ENCODE assay signal across 13 cellular contexts in genomic region chr10:101121661-101122045, GRCh38. TPM values are rescaled to one million over a fixed set of nuclear protein-coding genes. Genes with fewer than 3 reads are reported as not detected.
DNase-seq lines count a peak whose midpoint lies in the region; ATAC-seq, FAIRE-seq and TF ChIP-seq lines count a peak whose summit lies in the region.
"Had no signal": no experiment of that assay in that cellular context is flagged by ENCODE, and none has a peak within 500 bp of the region (broad histone marks: within the 10 kb centered on the region; RNA-seq: fewer than 3 reads in every experiment).

No MANE protein-coding gene starts in this region.

- H3K9me3 ChIP-seq in HepG2 (ENCODE audit: low read length) (no peaks in the 10 kb centered on the region), stomach (no peaks in the 10 kb centered on the region), WERI-Rb-1 (ENCODE audit: severe bottlenecking) (no peaks in the 10 kb centered on the region)
- H3K9me3 ChIP-seq: thyroid gland had no signal

- intact Hi-C loops in activated CD4-positive, alpha-beta T cell treated with anti-CD3 and anti-CD28 coated beads, Interleukin-2, amount 10 ng/mL, durations not matched to agents 24 days and 14 days (cut with micrococcal nuclease): no loop called here
- intact Hi-C loops in HepG2 (cut with micrococcal nuclease; ENCODE audit: unreplicated experiment): no loop called here
- intact Hi-C loops in stomach (cut with DNase I; ENCODE audit: low total_unique reads): no loop called here

- H3K79me2 ChIP-seq in HepG2 (ENCODE audit: insufficient read depth, low read length): no peaks in the 10 kb centered on the region

- no peak overlapping the region for H3K27ac Mint-ChIP-seq in activated CD4-positive, alpha-beta T cell treated with anti-CD3 and anti-CD28 coated beads, Interleukin-2, amount 10 ng/mL, durations not matched to agents 24 days and 14 days
- H3K27ac Mint-ChIP-seq in activated CD8-positive, alpha-beta T cell treated with anti-CD3 and anti-CD28 coated beads, Interleukin-2, amount 10 ng/mL, durations not matched to agents 7 days and 5 days: no peak overlapping the region

- peaks cover 18% of the 10 kb centered on the region for H3K4me1 Mint-ChIP-seq in activated CD4-positive, alpha-beta T cell treated with anti-CD3 and anti-CD28 coated beads, Interleukin-2, amount 10 ng/mL, durations not matched to agents 24 days and 14 days
- peaks cover 27% of the 10 kb centered on the region for H3K4me1 Mint-ChIP-seq in activated CD8-positive, alpha-beta T cell treated with anti-CD3 and anti-CD28 coated beads, Interleukin-2, amount 10 ng/mL, durations not matched to agents 7 days and 5 days (ENCODE audit: low read depth)

- no peaks in the 10 kb centered on the region for H3K9me3 Mint-ChIP-seq in activated CD4-positive, alpha-beta T cell treated with anti-CD3 and anti-CD28 coated beads, Interleukin-2, amount 10 ng/mL, durations not matched to agents 24 days and 14 days
- no peaks in the 10 kb centered on the region for H3K9me3 Mint-ChIP-seq in activated CD8-positive, alpha-beta T cell treated with anti-CD3 and anti-CD28 coated beads, Interleukin-2, amount 10 ng/mL, durations not matched to agents 7 days and 5 days (ENCODE audit: insufficient read depth)

- POLR2A ChIA-PET in activated CD8-positive, alpha-beta T cell treated with anti-CD3 and anti-CD28 coated beads, Interleukin-2, amount 10 ng/mL, durations not matched to agents 7 days and 5 days (lab: Charles Lee): interaction anchor here (1.1 kb wide), 1 partner anchor 9 kb away, joined by 5 read pairs; the partner anchor contains the start of gene TLX1
- POLR2A ChIA-PET in HepG2 (lab: Yijun Ruan, JAX): no interaction called here

- peaks cover 3% of the 10 kb centered on the region for H3K36me3 Mint-ChIP-seq in activated CD4-positive, alpha-beta T cell treated with anti-CD3 and anti-CD28 coated beads, Interleukin-2, amount 10 ng/mL, durations not matched to agents 24 days and 14 days (ENCODE audit: low read depth)
- no peaks in the 10 kb centered on the region for H3K36me3 Mint-ChIP-seq in activated CD8-positive, alpha-beta T cell treated with anti-CD3 and anti-CD28 coated beads, Interleukin-2, amount 10 ng/mL, durations not matched to agents 7 days and 5 days (ENCODE audit: low read depth)

- TF ChIP-seq POLR2A in HepG2 (IDR thresholded peaks at IDR 0.05; ENCODE audit: insufficient read depth in 1 of 2, low read depth in 2 of 2, low read length in 2 of 2) (no peak), stomach (IDR thresholded peaks at IDR 0.05) (no peak)

- no peak overlapping the region for H3K9ac ChIP-seq in HepG2 (ENCODE audit: insufficient read depth, low read depth, low read length)

- H3K4me3 Mint-ChIP-seq in activated CD4-positive, alpha-beta T cell treated with anti-CD3 and anti-CD28 coated beads, Interleukin-2, amount 10 ng/mL, durations not matched to agents 24 days and 14 days: peak overlapping the region; percentile 85
- H3K4me3 Mint-ChIP-seq in activated CD8-positive, alpha-beta T cell treated with anti-CD3 and anti-CD28 coated beads, Interleukin-2, amount 10 ng/mL, durations not matched to agents 7 days and 5 days: peak overlapping the region; percentile 80

- peaks cover 5 to 40% of the 10 kb centered on the region in 2 experiments; a peak in 4 of 5 replicates for H3K27me3 ChIP-seq in HepG2 (ENCODE audit: control insufficient read depth in 1 of 2, insufficient read depth in 2 of 2, low read length in 2 of 2)
- peaks cover 10 to 97% (median 69%) of the 10 kb centered on the region in 3 donors for H3K27me3 ChIP-seq in stomach
- no peaks in the 10 kb centered on the region for H3K27me3 ChIP-seq in WERI-Rb-1 (ENCODE audit: insufficient read depth, low read depth, severe bottlenecking)

- TF ChIP-seq EP300 in HepG2 (IDR thresholded peaks at IDR 0.05; ENCODE audit: low read depth in 2 of 2, low read length in 2 of 2): no peak
- TF ChIP-seq EP300 in HepG2 (CRISPR knock-in tag; IDR thresholded peaks at IDR 0.05; ENCODE audit: borderline replicate concordance): no peak
- no peak for TF ChIP-seq EP300 in stomach (IDR thresholded peaks at IDR 0.05)

- no peak for FAIRE-seq in HepG2 (lab: Jason Lieb, UNC)

- H3K27ac ChIP-seq in HepG2 (ENCODE audit: extremely low read length, insufficient read depth, low read length) (no peak overlapping the region), stomach (no peak overlapping the region), WERI-Rb-1 (no peak overlapping the region)
- H3K27ac ChIP-seq: thyroid gland had no signal

- TF ChIP-seq CTCF in HepG2 (CRISPR knock-in tag; IDR thresholded peaks at IDR 0.05) (no peak), stomach (IDR thresholded peaks at IDR 0.05) (no peak), WERI-Rb-1 (IDR thresholded peaks at IDR 0.05; ENCODE audit: low read depth, low read length) (no peak)

- H3K27me3 Mint-ChIP-seq in activated CD4-positive, alpha-beta T cell treated with anti-CD3 and anti-CD28 coated beads, Interleukin-2, amount 10 ng/mL, durations not matched to agents 24 days and 14 days: peaks cover 72% of the 10 kb centered on the region
- H3K27me3 Mint-ChIP-seq in activated CD8-positive, alpha-beta T cell treated with anti-CD3 and anti-CD28 coated beads, Interleukin-2, amount 10 ng/mL, durations not matched to agents 7 days and 5 days (ENCODE audit: low read depth): peaks cover 64% of the 10 kb centered on the region

- H4K20me1 ChIP-seq in HepG2 (ENCODE audit: insufficient read depth, low read length): no peaks in the 10 kb centered on the region

- H3K36me3 ChIP-seq in HepG2 (replicated peaks in 1 of 2; ENCODE audit: control insufficient read depth in 1 of 2, insufficient read depth in 2 of 2, low read length in 2 of 2): no peaks in the 10 kb centered on the region
- H3K36me3 ChIP-seq in stomach: no peaks in the 10 kb centered on the region
- no peaks in the 10 kb centered on the region for H3K36me3 ChIP-seq in WERI-Rb-1
- H3K36me3 ChIP-seq: thyroid gland had no signal

- BruUV-seq in HepG2 (replicated peaks; lab: Mats Ljungman, UMichigan): no TSS peak

- H3K4me3 ChIP-seq in HepG2 (replicated peaks in 1 of 3; ENCODE audit: insufficient read depth in 1 of 3, low read depth in 2 of 3, low read length in 3 of 3) (peak overlapping the region in 2 of 3 experiments; percentile 66 to 74; a peak in 4 of 6 replicates), stomach (peak overlapping the region; percentile 45 to 62 (median 50)), WERI-Rb-1 (ENCODE audit: low read depth, low read length) (no peak overlapping the region)

- in situ Hi-C loops in HepG2 (cut with HindIII; ENCODE audit: extremely low pct_ligation_motif_present, low pct_unique_long_range_greater_than_20kb): no loop called here

- DNase-seq in activated CD4-positive, alpha-beta T cell treated with anti-CD3 and anti-CD28 coated beads, Interleukin-2, amount 10 ng/mL, durations not matched to agents 24 days and 14 days: no peak
- no peak for DNase-seq in activated CD4-positive, alpha-beta T cell treated with anti-CD3 and anti-CD28 coated beads for 48 hours
- DNase-seq in activated CD8-positive, alpha-beta T cell treated with anti-CD3 and anti-CD28 coated beads, Interleukin-2, amount 10 ng/mL, durations not matched to agents 7 days and 5 days: no peak
- DNase-seq in HepG2 (ENCODE audit: low spot score) (no peak), stomach (no peak), WERI-Rb-1 (no peak), NCI-H226 (no peak)
- DNase-seq: islet precursor cell, NCI-H1417, thyroid gland had no signal

- H3K4me2 ChIP-seq in HepG2 (ENCODE audit: low read depth, low read length): peak overlapping the region; percentile 90

- CTCF ChIA-PET in activated CD8-positive, alpha-beta T cell treated with anti-CD3 and anti-CD28 coated beads, Interleukin-2, amount 10 ng/mL, durations not matched to agents 7 days and 5 days (lab: Charles Lee): interaction anchor here (0.8 to 5.3 kb wide), 7 partner anchors 19 to 718 kb away, joined by 3 to 42 read pairs (median 3); partner anchors contain the start of gene KAZALD1
- CTCF ChIA-PET in HepG2 (lab: Yijun Ruan, JAX; ENCODE audit: low intra/inter-chr PET ratio, low total read pairs): no interaction called here

- H3K4me1 ChIP-seq in HepG2 (ENCODE audit: insufficient read depth, low read length) (peaks cover 25% of the 10 kb centered on the region), stomach (peaks cover 18 to 35% (median 32%) of the 10 kb centered on the region in 4 donors)

- no peak for TF ChIP-seq RAD21 in HepG2 (CRISPR knock-in tag; IDR thresholded peaks at IDR 0.05)

- WGBS in HepG2 (ENCODE audit: low lambda C conversion rate): 46% methylated on average over 8 of the region's 15 CpGs
- 10 to 19% (median 12%) methylated on average over 13 to 15 of the region's 15 CpGs for WGBS in stomach, 5 donors

- peak; percentile 16 for ATAC-seq in activated CD8-positive, alpha-beta T cell treated with anti-CD3 and anti-CD28 coated beads, Interleukin-2, amount 10 ng/mL, durations not matched to agents 7 days and 5 days
- ATAC-seq in HepG2 (peak; percentile 18), GM19397 (IDR thresholded peaks at IDR 0.05; ENCODE audit: unreplicated experiment) (no peak)

- H2AFZ ChIP-seq in HepG2 (ENCODE audit: low read length): no peak overlapping the region

RNA-seq across cellular contexts. Expression of gene TLX1, which starts 9.4 kb away (rescaled TPM):
- total RNA-seq in activated CD4-positive, alpha-beta T cell treated with anti-CD3 and anti-CD28 coated beads, Interleukin-2, amount 10 ng/mL, durations not matched to agents 24 days and 14 days: not detected in 2 replicates
- total RNA-seq in activated CD8-positive, alpha-beta T cell treated with anti-CD3 and anti-CD28 coated beads, Interleukin-2, amount 10 ng/mL, durations not matched to agents 7 days and 5 days: not detected
- total RNA-seq in HepG2 (2016; rRNA removed; fragmentation: Illumina TruSeq; extraction: Trizol) (0.07 TPM in 2 replicates), stomach (1 to 10 TPM in 1 of 5 donors, under 1 TPM in 1, not detected in 3; 0.58 to 7.0 TPM)
- total RNA-seq in HepG2 (2016; cell fraction: cytosol; rRNA removed; fragmentation: Illumina TruSeq; extraction: Trizol; ENCODE audit: low read depth): not detected in 2 replicates
- total RNA-seq in HepG2 (2016; cell fraction: insoluble cytoplasmic fraction; rRNA removed; fragmentation: Illumina TruSeq; extraction: Trizol): 0.09 TPM in 1 of 2 replicates, not detected in the other
- total RNA-seq in HepG2 (2016; cell fraction: membrane; rRNA removed; fragmentation: Illumina TruSeq; extraction: Trizol): 0.10 TPM in 1 of 2 replicates, not detected in the other
- total RNA-seq in HepG2 (2016; cell fraction: nucleus; rRNA removed; fragmentation: Illumina TruSeq; extraction: Trizol): 0.13 and 0.22 TPM in 2 replicates
- polyA plus RNA-seq in HepG2 (2011; rRNA removed) (0.20 and 0.26 TPM in 2 replicates), stomach (not detected)
- polyA plus RNA-seq in HepG2 (2011; cell fraction: cytosol; rRNA removed): 0.15 and 0.16 TPM in 2 replicates
- 0.87 and 1.6 TPM in 2 replicates for polyA plus RNA-seq in HepG2 (2011; cell fraction: nucleus; rRNA removed)
- 0.09 and 0.21 TPM in 2 replicates for polyA plus RNA-seq in HepG2 (2012)
- 0.05 and 0.09 TPM in 2 replicates for polyA plus RNA-seq in HepG2 (2016; cell fraction: cytosol; fragmentation: Illumina TruSeq; extraction: Trizol; ENCODE audit: low read depth)
- 0.08 TPM in 1 of 2 replicates, not detected in the other for polyA plus RNA-seq in HepG2 (2016; cell fraction: insoluble cytoplasmic fraction; fragmentation: Illumina TruSeq; extraction: Trizol; ENCODE audit: low read depth)
- 0.16 TPM in 1 of 2 replicates, not detected in the other for polyA plus RNA-seq in HepG2 (2016; cell fraction: membrane; fragmentation: Illumina TruSeq; extraction: Trizol; ENCODE audit: low read depth)
- not detected in 2 replicates for polyA plus RNA-seq in HepG2 (2016; cell fraction: nucleus; fragmentation: Illumina TruSeq; extraction: Trizol; ENCODE audit: insufficient read depth, low read depth)
- polyA minus RNA-seq in HepG2 (2011; rRNA and poly(A)+ RNA removed; ENCODE audit: low replicate concordance): 1.3 TPM in 1 of 2 replicates, not detected in the other
- polyA minus RNA-seq in HepG2 (2011; cell fraction: cytosol; rRNA and poly(A)+ RNA removed): not detected in 2 replicates
- 0.13 TPM in 1 of 2 replicates, not detected in the other for polyA minus RNA-seq in HepG2 (2011; cell fraction: nucleus; rRNA and poly(A)+ RNA removed)
- total RNA-seq: A673, dermis microvascular lymphatic vessel endothelial cell, thyroid gland had no signal

RNA-seq across cellular contexts. Expression of gene KAZALD1, which starts 59.9 kb away (rescaled TPM):
- 0.78 and 0.79 TPM in 2 replicates for total RNA-seq in activated CD4-positive, alpha-beta T cell treated with anti-CD3 and anti-CD28 coated beads, Interleukin-2, amount 10 ng/mL, durations not matched to agents 24 days and 14 days
- total RNA-seq in activated CD8-positive, alpha-beta T cell treated with anti-CD3 and anti-CD28 coated beads, Interleukin-2, amount 10 ng/mL, durations not matched to agents 7 days and 5 days: under 1 TPM in 1 of 2 experiments, not detected in 1; 0.18 TPM
- total RNA-seq in HepG2 (2016; rRNA removed; fragmentation: Illumina TruSeq; extraction: Trizol) (18.0 and 27.7 TPM in 2 replicates), stomach (10 to 100 TPM in 2 of 5 donors, 1 to 10 TPM in 2, not detected in 1; 2.2 to 35.5 (median 14.8) TPM)
- total RNA-seq in HepG2 (2016; cell fraction: cytosol; rRNA removed; fragmentation: Illumina TruSeq; extraction: Trizol; ENCODE audit: low read depth): 8.5 and 8.9 TPM in 2 replicates
- total RNA-seq in HepG2 (2016; cell fraction: insoluble cytoplasmic fraction; rRNA removed; fragmentation: Illumina TruSeq; extraction: Trizol): 14.9 and 26.2 TPM in 2 replicates
- 21.1 and 23.2 TPM in 2 replicates for total RNA-seq in HepG2 (2016; cell fraction: membrane; rRNA removed; fragmentation: Illumina TruSeq; extraction: Trizol)
- 32.0 and 35.5 TPM in 2 replicates for total RNA-seq in HepG2 (2016; cell fraction: nucleus; rRNA removed; fragmentation: Illumina TruSeq; extraction: Trizol)
- polyA plus RNA-seq in HepG2 (2011; rRNA removed) (16.7 and 16.8 TPM in 2 replicates), stomach (10 to 100 TPM; 12.0 to 32.8 (median 12.0) TPM)
- 12.0 and 21.9 TPM in 2 replicates for polyA plus RNA-seq in HepG2 (2011; cell fraction: cytosol; rRNA removed)
- 46.9 and 60.7 TPM in 2 replicates for polyA plus RNA-seq in HepG2 (2011; cell fraction: nucleus; rRNA removed)
- polyA plus RNA-seq in HepG2 (2012): 10.6 and 15.7 TPM in 2 replicates
- 6.1 and 8.0 TPM in 2 replicates for polyA plus RNA-seq in HepG2 (2016; cell fraction: cytosol; fragmentation: Illumina TruSeq; extraction: Trizol; ENCODE audit: low read depth)
- polyA plus RNA-seq in HepG2 (2016; cell fraction: insoluble cytoplasmic fraction; fragmentation: Illumina TruSeq; extraction: Trizol; ENCODE audit: low read depth): 14.9 and 20.6 TPM in 2 replicates
- 16.2 and 17.5 TPM in 2 replicates for polyA plus RNA-seq in HepG2 (2016; cell fraction: membrane; fragmentation: Illumina TruSeq; extraction: Trizol; ENCODE audit: low read depth)
- 52.2 and 57.1 TPM in 2 replicates for polyA plus RNA-seq in HepG2 (2016; cell fraction: nucleus; fragmentation: Illumina TruSeq; extraction: Trizol; ENCODE audit: insufficient read depth, low read depth)
- polyA minus RNA-seq in HepG2 (2011; rRNA and poly(A)+ RNA removed; ENCODE audit: low replicate concordance): 32.5 and 65.2 TPM in 2 replicates
- 8.6 and 15.6 TPM in 2 replicates for polyA minus RNA-seq in HepG2 (2011; cell fraction: cytosol; rRNA and poly(A)+ RNA removed)
- 36.6 and 46.4 TPM in 2 replicates for polyA minus RNA-seq in HepG2 (2011; cell fraction: nucleus; rRNA and poly(A)+ RNA removed)
